Comparison of ENCODE assay signal across 8 cellular contexts in genomic region chr7:116316838-116317612, GRCh38.
DNase-seq lines count a peak whose midpoint lies in the region; ATAC-seq, FAIRE-seq and TF ChIP-seq lines count a peak whose summit lies in the region.

No MANE protein-coding gene starts in this region.

- H3K4me3 ChIP-seq in body of pancreas (no peak overlapping the region), HepG2 (replicated peaks in 1 of 3; ENCODE audit: insufficient read depth in 1 of 3, low read depth in 2 of 3, low read length in 3 of 3) (no peak overlapping the region)

- peaks cover 16% of the 10 kb centered on the region for H3K4me1 ChIP-seq in body of pancreas
- H3K4me1 ChIP-seq in HepG2 (ENCODE audit: insufficient read depth, low read length): no peaks in the 10 kb centered on the region

- no peaks in the 10 kb centered on the region for H3K79me2 ChIP-seq in HepG2 (ENCODE audit: insufficient read depth, low read length)

- H3K27ac ChIP-seq in body of pancreas (peak overlapping the region; percentile 17 to 37 (median 30)), HepG2 (ENCODE audit: extremely low read length, insufficient read depth, low read length) (no peak overlapping the region)

- H3K9me3 ChIP-seq in body of pancreas (no peaks in the 10 kb centered on the region), HepG2 (ENCODE audit: low read length) (no peaks in the 10 kb centered on the region)

- DNase-seq in GM03348 (ENCODE audit: low spot score) (peak; percentile 81), body of pancreas (peak; percentile 48 to 83 (median 64)), HepG2 (ENCODE audit: low spot score) (peak; percentile 54), cerebellum (ENCODE audit: low spot score) (no peak), activated gamma-delta T cell treated with Interleukin-2 at 50 U/mL for 16 hours (no peak)
- DNase-seq in stimulated activated naive CD8-positive, alpha-beta T cell treated with anti-CD3 and anti-CD28 coated beads, Interleukin-15, Interleukin-2, amounts not matched to agents 100 U/mL and 50 U/mL, for 24 hours: peak; percentile 25

- no peak for TF ChIP-seq POLR2A in body of pancreas (IDR thresholded peaks at IDR 0.05)
- TF ChIP-seq POLR2A in HepG2 (IDR thresholded peaks at IDR 0.05; ENCODE audit: insufficient read depth in 1 of 2, low read depth in 2 of 2, low read length in 2 of 2): no peak

- TF ChIP-seq CTCF in body of pancreas (IDR thresholded peaks at IDR 0.05): no peak
- TF ChIP-seq CTCF in HepG2 (CRISPR knock-in tag; IDR thresholded peaks at IDR 0.05): no peak

- no peak overlapping the region for H3K9ac ChIP-seq in HepG2 (ENCODE audit: insufficient read depth, low read depth, low read length)

- no peak overlapping the region for H2AFZ ChIP-seq in HepG2 (ENCODE audit: low read length)

- no peaks in the 10 kb centered on the region for H3K36me3 ChIP-seq in body of pancreas (replicated peaks in 1 of 2; ENCODE audit: insufficient read depth in 1 of 2, low read depth in 2 of 2)
- no peaks in the 10 kb centered on the region for H3K36me3 ChIP-seq in HepG2 (replicated peaks in 1 of 2; ENCODE audit: control insufficient read depth in 1 of 2, insufficient read depth in 2 of 2, low read length in 2 of 2)

- TF ChIP-seq RAD21 in HepG2 (CRISPR knock-in tag; IDR thresholded peaks at IDR 0.05): no peak

- no peak for TF ChIP-seq EP300 in HepG2 (IDR thresholded peaks at IDR 0.05; ENCODE audit: low read depth in 2 of 2, low read length in 2 of 2)
- no peak for TF ChIP-seq EP300 in HepG2 (CRISPR knock-in tag; IDR thresholded peaks at IDR 0.05; ENCODE audit: borderline replicate concordance)

- ATAC-seq in GM21423 (IDR thresholded peaks at IDR 0.05; ENCODE audit: unreplicated experiment) (peak; percentile 90), HG03575 (IDR thresholded peaks at IDR 0.05; ENCODE audit: extremely low read depth, insufficient number of reproducible peaks, low FRiP score, unreplicated experiment) (peak; percentile 89), body of pancreas (peak; percentile 96), HepG2 (peak; percentile 22; the same call in 1 of the 3 replicates)
- peak; percentile 97 for ATAC-seq in stimulated activated naive CD8-positive, alpha-beta T cell treated with anti-CD3 and anti-CD28 coated beads, Interleukin-15, Interleukin-2, amounts not matched to agents 100 U/mL and 50 U/mL, for 24 hours

- intact Hi-C loops in body of pancreas (cut with DNase I): no loop called here
- intact Hi-C loops in HepG2 (cut with micrococcal nuclease; ENCODE audit: unreplicated experiment): no loop called here

- in situ Hi-C loops in HepG2 (cut with HindIII; ENCODE audit: extremely low pct_ligation_motif_present, low pct_unique_long_range_greater_than_20kb): no loop called here

- no peaks in the 10 kb centered on the region for H4K20me1 ChIP-seq in HepG2 (ENCODE audit: insufficient read depth, low read length)

- H3K27me3 ChIP-seq in body of pancreas: no peaks in the 10 kb centered on the region
- H3K27me3 ChIP-seq in HepG2 (ENCODE audit: control insufficient read depth in 1 of 2, insufficient read depth in 2 of 2, low read length in 2 of 2): peaks cover 0 to 3% of the 10 kb centered on the region in 2 experiments; a peak in 1 of 5 replicates

- no peak for FAIRE-seq in HepG2 (lab: Jason Lieb, UNC)

- BruUV-seq in HepG2 (replicated peaks; lab: Mats Ljungman, UMichigan): no TSS peak

- H3K4me2 ChIP-seq in HepG2 (ENCODE audit: low read depth, low read length): no peak overlapping the region

- POLR2A ChIA-PET in HepG2 (lab: Yijun Ruan, JAX): no interaction called here

- 33 to 41% methylated on average over 7 of the region's 7 CpGs for WGBS in body of pancreas, 2 donors
- 16% methylated on average over 7 of the region's 7 CpGs for WGBS in HepG2 (ENCODE audit: low lambda C conversion rate)

- CTCF ChIA-PET in HepG2 (lab: Yijun Ruan, JAX; ENCODE audit: low intra/inter-chr PET ratio, low total read pairs): no interaction called here

TF ChIP-seq in HepG2, 621 proteins besides CTCF, POLR2A, EP300 and RAD21:
- TF ChIP-seq FOSL2 (CRISPR knock-in tag; IDR thresholded peaks at IDR 0.05) (peak; percentile 48), PBX2 (CRISPR knock-in tag; IDR thresholded peaks at IDR 0.05) (no peak), EHMT2 (IDR thresholded peaks at IDR 0.05; ENCODE audit: borderline replicate concordance, low read depth, low read length) (no peak), ZMYM2 (CRISPR knock-in tag; IDR thresholded peaks at IDR 0.05) (no peak), ZNF704 (CRISPR knock-in tag; IDR thresholded peaks at IDR 0.05; ENCODE audit: borderline replicate concordance) (no peak), ESRRA (CRISPR knock-in tag; IDR thresholded peaks at IDR 0.05; ENCODE audit: low read depth) (no peak), PCBP2 (optimal IDR thresholded peaks at IDR 0.05; ENCODE audit: low read depth, low read length, poor library complexity, severe bottlenecking) (no peak), ZNF678 (CRISPR knock-in tag; IDR thresholded peaks at IDR 0.05) (no peak)

Comparison
In these comparisons a context has a peak if more than half of its experiments do, and no peak if none do; other contexts are left out.
1. DNase-seq: peak in GM03348 (single experiment), body of pancreas (4 of 4), HepG2 (single experiment) and stimulated activated naive CD8-positive, alpha-beta T cell treated with anti-CD3 and anti-CD28 coated beads, Interleukin-15, Interleukin-2, amounts not matched to agents 100 U/mL and 50 U/mL, for 24 hours (single experiment); none in cerebellum (single experiment) and activated gamma-delta T cell treated with Interleukin-2 at 50 U/mL for 16 hours (single experiment).
2. ATAC-seq: peak in every context shown above with its lines; median percentile 97 in stimulated activated naive CD8-positive, alpha-beta T cell treated with anti-CD3 and anti-CD28 coated beads, Interleukin-15, Interleukin-2, amounts not matched to agents 100 U/mL and 50 U/mL, for 24 hours; 96 in body of pancreas; 90 in GM21423; 89 in HG03575; 22 in HepG2.